In the genomic region with DNA sequence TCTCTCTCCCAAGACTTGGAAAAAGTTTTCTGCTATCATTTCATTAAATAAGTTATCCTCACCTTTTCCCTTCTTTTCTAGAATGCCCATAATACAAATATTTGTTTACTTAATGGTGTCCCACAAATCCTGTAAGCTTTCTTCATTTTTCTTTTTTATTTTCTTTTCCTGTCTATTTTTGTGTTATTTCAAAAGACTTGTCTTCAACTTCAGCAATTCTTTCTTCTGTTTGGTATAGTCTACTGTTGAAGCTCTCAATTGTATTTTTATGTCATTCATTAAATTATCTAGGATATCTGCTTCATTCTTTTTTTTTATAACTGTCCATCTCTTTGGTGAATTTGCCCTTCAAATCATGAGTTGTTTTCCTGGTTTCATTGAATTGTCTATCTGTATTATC, we compare ENCODE assay signal across 40 cellular contexts. TPM values are rescaled to one million over a fixed set of nuclear protein-coding genes. Genes with fewer than 3 reads are reported as not detected.
"Had no signal": no experiment of that assay in that cellular context is flagged by ENCODE, and none has a peak within 500 bp of the region (broad histone marks: within the 10 kb centered on the region; RNA-seq: fewer than 3 reads in every experiment).

No MANE protein-coding gene starts in this region.

- H3K36me3 ChIP-seq: MG63 had no signal

- H3K4me3 ChIP-seq: MG63 had no signal

- DNase-seq: Karpas-422, Kasumi-1, KG1, MM.1S, MV-4-11, NCI-H1048, NCI-H1092, NCI-H1092 treated with DMSO at 0.1 percent for 48 hours, NCI-H1105, NCI-H1105 treated with DMSO at 0.1 percent for 48 hours, NCI-H1417, NCI-H1417 treated with DMSO at 0.1 percent for 48 hours, NCI-H1436, NCI-H1436 treated with DMSO at 0.1 percent for 48 hours, NCI-H146, NCI-H1694, NCI-H1694 treated with DMSO at 0.1 percent for 48 hours, NCI-H187, NCI-H187 treated with DMSO at 0.1 percent for 48 hours, NCI-H1930, NCI-H2029, NCI-H2029 treated with DMSO at 0.1 percent for 48 hours, NCI-H2081, NCI-H2081 treated with DMSO at 0.1 percent for 48 hours, NCI-H2107, NCI-H2171, NCI-H2171 treated with DMSO at 0.1 percent for 48 hours, NCI-H2227 treated with DMSO at 0.1 percent for 48 hours, NCI-H226, NCI-H345, NCI-H446, NCI-H446 treated with DMSO at 0.1 percent for 48 hours, NCI-H510A, NCI-H510A treated with DMSO at 0.1 percent for 48 hours had no signal

- H3K9ac ChIP-seq: KMS-11 had no signal

- H3K27ac ChIP-seq: KMS-11 had no signal

- H3K4me2 ChIP-seq: KMS-11 had no signal

RNA-seq across cellular contexts. Expression of gene PLA2G12B, which starts 25.1 kb away (rescaled TPM):
- total RNA-seq: LHCN-M2, M059J, MCF 10A, NCI-H460 had no signal
